20 cellular contexts compared by ENCODE assay signal in genomic region chr11:72314600-72315386, GRCh38.
"Had no signal": no experiment of that assay in that cellular context is flagged by ENCODE, and none has a peak within 500 bp of the region (broad histone marks: within the 10 kb centered on the region; RNA-seq: fewer than 3 reads in every experiment).

No MANE protein-coding gene starts in this region.

- DNase-seq: activated CD4-positive, alpha-beta T cell treated with anti-CD3 and anti-CD28 coated beads, Interleukin-2, amount 50 U/mL, for 1 hour; activated CD4-positive, CD25-positive, alpha-beta regulatory T cell treated with anti-CD3 and anti-CD28 coated beads, Interleukin-2, amount 50 U/mL, for 72 hours; activated naive CD4-positive, alpha-beta T cell treated with anti-CD3 and anti-CD28 coated beads for 36 hours; activated T-cell treated with anti-CD3 and anti-CD28 coated beads, Interleukin-2, amount 50 U/mL, for 48 hours; aorta; dermis blood vessel endothelial cell; effector CD8-positive, alpha-beta T cell; foreskin keratinocyte; hippocampal formation; left colon; nephron progenitor cell; right lobe of liver; stimulated activated CD4-positive, alpha-beta T cell treated with anti-CD3 and anti-CD28 coated beads, Interleukin-2, amount 100 ng/mL, for 24 hours; stimulated activated naive CD8-positive, alpha-beta T cell treated with anti-CD3 and anti-CD28 coated beads, Interleukin-15, amount 100 ng/mL, for 72 hours; uterus had no signal

- H3K27ac Mint-ChIP-seq: activated naive CD4-positive, alpha-beta T cell treated with anti-CD3 and anti-CD28 coated beads for 36 hours; memory B cell; nephron progenitor cell; stimulated activated effector memory CD8-positive, alpha-beta T cell treated with anti-CD3 and anti-CD28 coated beads, Interleukin-12 subunit alpha, Interleukin-12 subunit beta, amount 100 ng/mL, for 72 hours; stimulated activated naive CD8-positive, alpha-beta T cell treated with anti-CD3 and anti-CD28 coated beads, Interleukin-15, amount 100 ng/mL, for 72 hours had no signal

- H3K27ac ChIP-seq: foreskin keratinocyte, right lobe of liver, skin epidermis, uterus had no signal

- H3K9me3 Mint-ChIP-seq: activated naive CD4-positive, alpha-beta T cell treated with anti-CD3 and anti-CD28 coated beads for 36 hours; brain; memory B cell; nephron progenitor cell; stimulated activated effector memory CD8-positive, alpha-beta T cell treated with anti-CD3 and anti-CD28 coated beads, Interleukin-12 subunit alpha, Interleukin-12 subunit beta, amount 100 ng/mL, for 72 hours; stimulated activated naive CD8-positive, alpha-beta T cell treated with anti-CD3 and anti-CD28 coated beads, Interleukin-15, amount 100 ng/mL, for 72 hours had no signal

- H3K27me3 Mint-ChIP-seq: brain; memory B cell; stimulated activated naive CD8-positive, alpha-beta T cell treated with anti-CD3 and anti-CD28 coated beads, Interleukin-15, amount 100 ng/mL, for 72 hours had no signal

- FAIRE-seq: keratinocyte had no signal

- H3K4me1 ChIP-seq: right lobe of liver, uterus had no signal

- H3K4me1 Mint-ChIP-seq: stimulated activated effector memory CD8-positive, alpha-beta T cell treated with anti-CD3 and anti-CD28 coated beads, Interleukin-12 subunit alpha, Interleukin-12 subunit beta, amount 100 ng/mL, for 72 hours; stimulated activated naive CD8-positive, alpha-beta T cell treated with anti-CD3 and anti-CD28 coated beads, Interleukin-15, amount 100 ng/mL, for 72 hours had no signal

- H3K27me3 ChIP-seq: foreskin keratinocyte, right lobe of liver, uterus had no signal

- ATAC-seq: foreskin keratinocyte; left colon; right lobe of liver; stimulated activated effector memory CD8-positive, alpha-beta T cell treated with anti-CD3 and anti-CD28 coated beads, Interleukin-12 subunit alpha, Interleukin-12 subunit beta, amount 100 ng/mL, for 72 hours; stimulated activated naive CD8-positive, alpha-beta T cell treated with anti-CD3 and anti-CD28 coated beads, Interleukin-15, amount 100 ng/mL, for 72 hours had no signal

- H3K36me3 ChIP-seq: right lobe of liver, uterus had no signal

- H3K4me3 Mint-ChIP-seq: activated naive CD4-positive, alpha-beta T cell treated with anti-CD3 and anti-CD28 coated beads for 36 hours; brain; memory B cell; nephron progenitor cell; stimulated activated effector memory CD8-positive, alpha-beta T cell treated with anti-CD3 and anti-CD28 coated beads, Interleukin-12 subunit alpha, Interleukin-12 subunit beta, amount 100 ng/mL, for 72 hours; stimulated activated naive CD8-positive, alpha-beta T cell treated with anti-CD3 and anti-CD28 coated beads, Interleukin-15, amount 100 ng/mL, for 72 hours had no signal

- H3K4me3 ChIP-seq: right lobe of liver, skin epidermis, uterus had no signal

- H3K9me3 ChIP-seq: right lobe of liver, uterus had no signal
